ENCODE assay signal across 8 cellular contexts in the genomic region with DNA sequence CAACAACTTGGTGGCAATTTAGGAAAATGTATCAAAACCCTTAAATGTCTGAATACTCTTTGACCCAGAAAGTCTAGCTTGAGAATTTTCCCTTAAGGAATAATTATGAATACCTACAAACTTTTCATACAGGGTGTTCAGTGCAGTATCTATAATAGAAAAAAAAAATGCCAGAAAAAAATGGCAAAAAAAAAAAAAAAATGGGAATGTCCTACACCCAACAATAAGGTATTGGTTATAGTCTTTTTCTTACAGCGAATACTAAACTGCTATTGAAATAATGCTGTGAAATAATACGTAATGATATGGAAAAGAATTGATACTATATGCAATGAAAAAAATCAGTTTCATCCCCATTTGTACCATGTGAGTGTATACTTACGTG. TPM values are rescaled to one million over a fixed set of nuclear protein-coding genes. Genes with fewer than 3 reads are reported as not detected.
A peak's percentile ranks its signal among the peaks of the same experiment; 100 is the strongest.
DNase-seq lines count a peak whose midpoint lies in the region; ATAC-seq and TF ChIP-seq lines count a peak whose summit lies in the region.

No MANE protein-coding gene starts in this region.

- no peak for DNase-seq in BJ (ENCODE audit: low read depth)
- no peak for DNase-seq in coronary artery (ENCODE audit: low spot score)
- DNase-seq in left lung: no peak
- DNase-seq in anterior cingulate cortex (lab: John Stamatoyannopoulos, UW): no peak

- TF ChIP-seq CTCF in BJ (IDR thresholded peaks at IDR 0.05; ENCODE audit: insufficient read depth, low read depth, low read length): no peak
- no peak for TF ChIP-seq CTCF in Loucy (conservative IDR thresholded peaks at IDR 0.05; ENCODE audit: low read length)
- no peak for TF ChIP-seq CTCF in coronary artery (IDR thresholded peaks at IDR 0.05)
- TF ChIP-seq CTCF in neural cell (IDR thresholded peaks at IDR 0.05; ENCODE audit: poor library complexity, severe bottlenecking): no peak
- no peak for TF ChIP-seq CTCF in left lung (IDR thresholded peaks at IDR 0.05)

- H3K4me2 ChIP-seq in Loucy (ENCODE audit: low read depth, low read length, poor library complexity, severe bottlenecking) (peak overlapping the region; percentile 16), neural cell (ENCODE audit: low read length) (no peak overlapping the region)

- H3K4me3 ChIP-seq in BJ (ENCODE audit: low read depth, low read length) (peak overlapping the region; percentile 39), Loucy (ENCODE audit: low read length, poor library complexity, severe bottlenecking) (peak overlapping the region; percentile 40), coronary artery (peak overlapping the region; percentile 65), neural cell (ENCODE audit: low read length) (peak overlapping the region; percentile 58), left lung (peak overlapping the region in 1 of 2 donors; percentile 9)

- H3F3A ChIP-seq in Loucy (ENCODE audit: low read depth) (no peaks in the 10 kb centered on the region), neural cell (ENCODE audit: insufficient read depth, low read length, poor library complexity, severe bottlenecking) (no peaks in the 10 kb centered on the region)

- TF ChIP-seq EP300 in neural cell (conservative IDR thresholded peaks at IDR 0.05; ENCODE audit: poor library complexity, severe bottlenecking): no peak

- CTCF ChIA-PET in BJ (lab: Yijun Ruan, JAX): interaction anchor here (0.6 to 3.0 kb wide), 16 partner anchors 9 to 861 kb away, joined by 3 to 19 read pairs (median 4); no protein-coding TSS in a partner anchor

- ATAC-seq in left lung (no peak), HG03342 (IDR thresholded peaks at IDR 0.05; ENCODE audit: unreplicated experiment) (no peak), HG03139 (IDR thresholded peaks at IDR 0.05; ENCODE audit: unreplicated experiment) (no peak)

- H3K4me1 ChIP-seq in Loucy (ENCODE audit: insufficient read depth, low read length, poor library complexity, severe bottlenecking) (no peaks in the 10 kb centered on the region), left lung (peaks cover 0 to 7% of the 10 kb centered on the region in 2 donors)

- H2AFZ ChIP-seq in Loucy (ENCODE audit: low read length): no peak overlapping the region
- H2AFZ ChIP-seq in neural cell (ENCODE audit: low read depth, low read length): no peak overlapping the region

- H3K79me2 ChIP-seq in Loucy (ENCODE audit: insufficient read depth, low read length) (no peaks in the 10 kb centered on the region), neural cell (replicated peaks; ENCODE audit: insufficient read depth, low read length) (no peaks in the 10 kb centered on the region)

- intact Hi-C loops in left lung (cut with DNase I): no loop called here

- POLR2A ChIA-PET in BJ (lab: Charles Lee): no interaction called here

- TF ChIP-seq RAD21 in neural cell (conservative IDR thresholded peaks at IDR 0.05): no peak

- H4K20me1 ChIP-seq in Loucy (ENCODE audit: insufficient read depth, low read length, poor library complexity, severe bottlenecking) (no peaks in the 10 kb centered on the region), neural cell (ENCODE audit: insufficient read depth) (no peaks in the 10 kb centered on the region)

- no peaks in the 10 kb centered on the region for H3K9me3 ChIP-seq in Loucy (ENCODE audit: insufficient read depth, low read depth, low read length)
- H3K9me3 ChIP-seq in neural cell (ENCODE audit: low read length): no peaks in the 10 kb centered on the region
- H3K9me3 ChIP-seq in left lung: no peaks in the 10 kb centered on the region

- H3K36me3 ChIP-seq in BJ (ENCODE audit: control insufficient read depth, insufficient read depth, low read length) (no peaks in the 10 kb centered on the region), Loucy (ENCODE audit: insufficient read depth, low read length) (no peaks in the 10 kb centered on the region), neural cell (ENCODE audit: insufficient read depth, low read length) (no peaks in the 10 kb centered on the region), left lung (peaks cover 0 to 7% of the 10 kb centered on the region in 2 donors)

- no peaks in the 10 kb centered on the region for H3K9me2 ChIP-seq in Loucy (replicated peaks; ENCODE audit: low read depth, low read length)
- H3K9me2 ChIP-seq in neural cell (ENCODE audit: insufficient read depth, low read length): no peaks in the 10 kb centered on the region

- H3K27ac ChIP-seq in coronary artery: no peak overlapping the region
- no peak overlapping the region for H3K27ac ChIP-seq in neural cell (ENCODE audit: low read length)
- no peak overlapping the region for H3K27ac ChIP-seq in left lung

- H3K9ac ChIP-seq in Loucy (ENCODE audit: low read depth, low read length, poor library complexity, severe bottlenecking) (no peak overlapping the region), neural cell (ENCODE audit: low read length) (no peak overlapping the region)

- H3K27me3 ChIP-seq in BJ (ENCODE audit: control insufficient read depth, insufficient read depth, low read length): no peaks in the 10 kb centered on the region
- no peaks in the 10 kb centered on the region for H3K27me3 ChIP-seq in Loucy (ENCODE audit: insufficient read depth, low read length, poor library complexity, severe bottlenecking)
- H3K27me3 ChIP-seq in neural cell (ENCODE audit: insufficient read depth, low read depth, low read length): peaks cover 15% of the 10 kb centered on the region
- peaks cover 0 to 29% of the 10 kb centered on the region in 2 donors for H3K27me3 ChIP-seq in left lung

TF ChIP-seq in neural cell, 6 proteins besides CTCF, POLR2A, EP300 and RAD21:
- TF ChIP-seq MXI1 (conservative IDR thresholded peaks at IDR 0.05; ENCODE audit: poor library complexity, severe bottlenecking): no peak
- TF ChIP-seq POLR2AphosphoS5 (IDR thresholded peaks at IDR 0.05): no peak
- TF ChIP-seq EZH2 (IDR thresholded peaks at IDR 0.05; ENCODE audit: borderline replicate concordance, insufficient read depth, low read length, poor library complexity, severe bottlenecking): no peak
- TF ChIP-seq, protein P1, sequence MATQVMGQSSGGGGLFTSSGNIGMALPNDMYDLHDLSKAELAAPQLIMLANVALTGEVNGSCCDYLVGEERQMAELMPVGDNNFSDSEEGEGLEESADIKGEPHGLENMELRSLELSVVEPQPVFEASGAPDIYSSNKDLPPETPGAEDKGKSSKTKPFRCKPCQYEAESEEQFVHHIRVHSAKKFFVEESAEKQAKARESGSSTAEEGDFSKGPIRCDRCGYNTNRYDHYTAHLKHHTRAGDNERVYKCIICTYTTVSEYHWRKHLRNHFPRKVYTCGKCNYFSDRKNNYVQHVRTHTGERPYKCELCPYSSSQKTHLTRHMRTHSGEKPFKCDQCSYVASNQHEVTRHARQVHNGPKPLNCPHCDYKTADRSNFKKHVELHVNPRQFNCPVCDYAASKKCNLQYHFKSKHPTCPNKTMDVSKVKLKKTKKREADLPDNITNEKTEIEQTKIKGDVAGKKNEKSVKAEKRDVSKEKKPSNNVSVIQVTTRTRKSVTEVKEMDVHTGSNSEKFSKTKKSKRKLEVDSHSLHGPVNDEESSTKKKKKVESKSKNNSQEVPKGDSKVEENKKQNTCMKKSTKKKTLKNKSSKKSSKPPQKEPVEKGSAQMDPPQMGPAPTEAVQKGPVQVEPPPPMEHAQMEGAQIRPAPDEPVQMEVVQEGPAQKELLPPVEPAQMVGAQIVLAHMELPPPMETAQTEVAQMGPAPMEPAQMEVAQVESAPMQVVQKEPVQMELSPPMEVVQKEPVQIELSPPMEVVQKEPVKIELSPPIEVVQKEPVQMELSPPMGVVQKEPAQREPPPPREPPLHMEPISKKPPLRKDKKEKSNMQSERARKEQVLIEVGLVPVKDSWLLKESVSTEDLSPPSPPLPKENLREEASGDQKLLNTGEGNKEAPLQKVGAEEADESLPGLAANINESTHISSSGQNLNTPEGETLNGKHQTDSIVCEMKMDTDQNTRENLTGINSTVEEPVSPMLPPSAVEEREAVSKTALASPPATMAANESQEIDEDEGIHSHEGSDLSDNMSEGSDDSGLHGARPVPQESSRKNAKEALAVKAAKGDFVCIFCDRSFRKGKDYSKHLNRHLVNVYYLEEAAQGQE (IDR thresholded peaks at IDR 0.05; ENCODE audit: borderline replicate concordance): no peak
- TF ChIP-seq SMC3 (conservative IDR thresholded peaks at IDR 0.05; ENCODE audit: poor library complexity): no peak

RNA-seq across cellular contexts. Expression of a gene that starts 44.3 kb away (rescaled TPM):
- polyA plus RNA-seq in BJ (2011; rRNA removed): 6.2 and 9.3 TPM in 2 replicates
- polyA minus RNA-seq in BJ (2011; rRNA and poly(A)+ RNA removed): 9.5 and 14.2 TPM in 2 replicates
- 3.6 and 4.2 TPM in 2 replicates for polyA plus RNA-seq in neural cell
- polyA minus RNA-seq in neural cell: 49.2 and 59.3 TPM in 2 replicates
- total RNA-seq in left lung: 10 to 100 TPM; 29.4 to 32.3 TPM
